ENCODE assay signal across 24 cellular contexts in the genomic region with DNA sequence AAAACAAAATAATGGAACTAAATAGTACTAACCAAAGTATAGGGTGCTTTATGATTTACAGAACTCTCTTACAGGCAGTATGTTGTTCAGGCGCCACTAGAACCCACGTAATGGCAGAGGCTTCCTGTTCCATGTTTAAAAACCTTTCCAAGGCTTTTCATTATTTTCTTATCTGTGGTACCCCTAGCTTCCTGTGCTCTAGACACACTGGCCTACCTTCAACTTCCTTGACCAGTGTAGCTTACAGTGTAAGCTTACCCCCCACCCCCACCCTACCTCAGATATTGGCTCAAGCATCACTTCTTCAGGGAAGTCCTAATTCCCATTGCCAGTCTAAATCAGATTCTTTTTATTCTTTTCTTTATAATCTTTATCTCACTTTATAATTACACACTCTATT. TPM values are rescaled to one million over a fixed set of nuclear protein-coding genes. Genes with fewer than 3 reads are reported as not detected.
DNase-seq lines count a peak whose midpoint lies in the region; ATAC-seq and TF ChIP-seq lines count a peak whose summit lies in the region.
"Had no signal": no experiment of that assay in that cellular context is flagged by ENCODE, and none has a peak within 500 bp of the region (broad histone marks: within the 10 kb centered on the region; RNA-seq: fewer than 3 reads in every experiment).

No MANE protein-coding gene starts in this region.

- ATAC-seq in activated T-helper 17 cell treated with anti-CD3 and anti-CD28 coated beads, Interleukin-2, amount 50 U/mL, for 72 hours (replicated peaks), result no peak
- ATAC-seq in natural killer cell, result no peak
- ATAC-seq in stimulated activated effector memory CD8-positive, alpha-beta T cell treated with anti-CD3 and anti-CD28 coated beads, Interleukin-12 subunit alpha, Interleukin-12 subunit beta, amount 100 ng/mL, for 72 hours, result no peak
- ATAC-seq in Right ventricle myocardium superior (ENCODE audit: poor library complexity), result no peak
- ATAC-seq in HG03139 (IDR thresholded peaks at IDR 0.05; ENCODE audit: unreplicated experiment), result no peak
- ATAC-seq: left colon; naive thymus-derived CD4-positive, alpha-beta T cell; right lobe of liver; stimulated activated naive CD8-positive, alpha-beta T cell treated with anti-CD3 and anti-CD28 coated beads, Interleukin-15, amount 100 ng/mL, for 72 hours had no signal

- DNase-seq in Karpas-422 (no peak), natural killer cell (no peak), erythroblast (lab: John Stamatoyannopoulos, UW) (no peak), Right ventricle myocardium superior (no peak)
- DNase-seq in stimulated activated effector memory CD8-positive, alpha-beta T cell treated with anti-CD3 and anti-CD28 coated beads, Interleukin-12 subunit alpha, Interleukin-12 subunit beta, amount 100 ng/mL, for 72 hours (ENCODE audit: low spot score in 2 of 2), result no peak
- DNase-seq: activated CD4-positive, alpha-beta T cell treated with anti-CD3 and anti-CD28 coated beads, Interleukin-2, amount 10 ng/mL, durations not matched to agents 24 days and 14 days; aorta; CD8-positive, alpha-beta memory T cell; central memory CD4-positive, alpha-beta T cell; GOT3; left colon; MM.1S; naive thymus-derived CD4-positive, alpha-beta T cell; NCI-H1417 treated with DMSO at 0.1 percent for 48 hours; NCI-H510A; posterior cingulate gyrus; right lobe of liver; stimulated activated naive CD8-positive, alpha-beta T cell treated with anti-CD3 and anti-CD28 coated beads, Interleukin-15, amount 100 ng/mL, for 72 hours had no signal

- no peaks in the 10 kb centered on the region for H3K9me3 ChIP-seq in Karpas-422 (ENCODE audit: low read length)
- H3K9me3 ChIP-seq: right lobe of liver, tibial nerve had no signal

- H3K36me3 Mint-ChIP-seq in activated T-helper 17 cell treated with anti-CD3 and anti-CD28 coated beads, Interleukin-2, amount 50 U/mL, for 72 hours (ENCODE audit: low read depth), result peaks cover 41% of the 10 kb centered on the region
- no peaks in the 10 kb centered on the region for H3K36me3 Mint-ChIP-seq in natural killer cell
- H3K36me3 Mint-ChIP-seq in stimulated activated effector memory CD8-positive, alpha-beta T cell treated with anti-CD3 and anti-CD28 coated beads, Interleukin-12 subunit alpha, Interleukin-12 subunit beta, amount 100 ng/mL, for 72 hours, result peaks cover 55% of the 10 kb centered on the region

- no peak overlapping the region for H3K9ac ChIP-seq in Karpas-422 (ENCODE audit: low read length)

- H3K4me3 ChIP-seq in Karpas-422 (ENCODE audit: low read length), result no peak overlapping the region
- H3K4me3 ChIP-seq: right lobe of liver, tibial nerve had no signal

- no peaks in the 10 kb centered on the region for H3K9me3 Mint-ChIP-seq in activated T-helper 17 cell treated with anti-CD3 and anti-CD28 coated beads, Interleukin-2, amount 50 U/mL, for 72 hours
- H3K9me3 Mint-ChIP-seq in natural killer cell, result no peaks in the 10 kb centered on the region
- H3K9me3 Mint-ChIP-seq in stimulated activated effector memory CD8-positive, alpha-beta T cell treated with anti-CD3 and anti-CD28 coated beads, Interleukin-12 subunit alpha, Interleukin-12 subunit beta, amount 100 ng/mL, for 72 hours, result no peaks in the 10 kb centered on the region
- H3K9me3 Mint-ChIP-seq: activated CD4-positive, alpha-beta T cell treated with anti-CD3 and anti-CD28 coated beads, Interleukin-2, amount 10 ng/mL, durations not matched to agents 24 days and 14 days; activated T-helper 2 cell treated with anti-CD3 and anti-CD28 coated beads, Interferon-gamma antibody, Interleukin-2, Interleukin-4, amounts not matched to agents 10 μg/mL and 5 μg/mL and 100 μg/mL, durations not matched to agents 14 hours and 24 hours and 36 hours; CD8-positive, alpha-beta memory T cell; dendritic cell treated with granulocyte-macrophage colony-stimulating factor and Interleukin-4, amounts not matched to agents 40 ng/mL and 50 ng/mL, for 4 days; stimulated activated naive CD8-positive, alpha-beta T cell treated with anti-CD3 and anti-CD28 coated beads, Interleukin-15, amount 100 ng/mL, for 72 hours had no signal

- H3K36me3 ChIP-seq in Karpas-422 (ENCODE audit: insufficient read depth, low read length), result peaks cover 9% of the 10 kb centered on the region; the same call in 1 of the 2 replicates

- no peak overlapping the region for H2AFZ ChIP-seq in Karpas-422 (ENCODE audit: low read length)

- H3K4me1 ChIP-seq in Karpas-422 (ENCODE audit: low read length), result peaks cover 26% of the 10 kb centered on the region

- TF ChIP-seq CTCF in natural killer cell (IDR thresholded peaks at IDR 0.05), result no peak

- peaks cover 8% of the 10 kb centered on the region for H4K20me1 ChIP-seq in Karpas-422 (ENCODE audit: insufficient read depth, low read depth, low read length)

- H3K9me2 ChIP-seq in Karpas-422 (replicated peaks; ENCODE audit: insufficient read depth, low read length), result no peaks in the 10 kb centered on the region

- H3K27ac ChIP-seq in Karpas-422 (ENCODE audit: low read length), result no peak overlapping the region
- H3K27ac ChIP-seq: right lobe of liver had no signal

- H3K4me1 Mint-ChIP-seq in activated T-helper 17 cell treated with anti-CD3 and anti-CD28 coated beads, Interleukin-2, amount 50 U/mL, for 72 hours, result peaks cover 23% of the 10 kb centered on the region
- H3K4me1 Mint-ChIP-seq in natural killer cell, result peaks cover 38 to 54% of the 10 kb centered on the region in 2 donors
- peaks cover 48% of the 10 kb centered on the region for H3K4me1 Mint-ChIP-seq in stimulated activated effector memory CD8-positive, alpha-beta T cell treated with anti-CD3 and anti-CD28 coated beads, Interleukin-12 subunit alpha, Interleukin-12 subunit beta, amount 100 ng/mL, for 72 hours

- intact Hi-C loops in natural killer cell (cut with micrococcal nuclease), result no loop called here
- intact Hi-C loops in Right ventricle myocardium superior (cut with DNase I), result no loop called here

- H3K27me3 Mint-ChIP-seq in activated T-helper 17 cell treated with anti-CD3 and anti-CD28 coated beads, Interleukin-2, amount 50 U/mL, for 72 hours, result no peaks in the 10 kb centered on the region
- no peaks in the 10 kb centered on the region for H3K27me3 Mint-ChIP-seq in natural killer cell (ENCODE audit: low read depth in 2 of 2)
- H3K27me3 Mint-ChIP-seq: activated CD4-positive, alpha-beta T cell treated with anti-CD3 and anti-CD28 coated beads, Interleukin-2, amount 10 ng/mL, durations not matched to agents 24 days and 14 days; activated naive CD8-positive, alpha-beta T cell; CD8-positive, alpha-beta memory T cell; dendritic cell treated with granulocyte-macrophage colony-stimulating factor and Interleukin-4, amounts not matched to agents 40 ng/mL and 50 ng/mL, for 4 days; stimulated activated naive CD8-positive, alpha-beta T cell treated with anti-CD3 and anti-CD28 coated beads, Interleukin-15, amount 100 ng/mL, for 72 hours had no signal

- H3K79me2 ChIP-seq in Karpas-422 (ENCODE audit: low read length), result peaks cover 81% of the 10 kb centered on the region

- H3K4me2 ChIP-seq in Karpas-422 (ENCODE audit: low read depth, low read length, poor library complexity, severe bottlenecking), result peak overlapping the region; percentile 75

- no peak for TF ChIP-seq POLR2A in erythroblast (IDR thresholded peaks at IDR 0.05; ENCODE audit: low read length)

- H3K27ac Mint-ChIP-seq in activated T-helper 17 cell treated with anti-CD3 and anti-CD28 coated beads, Interleukin-2, amount 50 U/mL, for 72 hours, result no peak overlapping the region
- peak overlapping the region; percentile 98 to 100 for H3K27ac Mint-ChIP-seq in natural killer cell
- H3K27ac Mint-ChIP-seq in stimulated activated effector memory CD8-positive, alpha-beta T cell treated with anti-CD3 and anti-CD28 coated beads, Interleukin-12 subunit alpha, Interleukin-12 subunit beta, amount 100 ng/mL, for 72 hours, result peak overlapping the region; percentile 100
- H3K27ac Mint-ChIP-seq: activated CD4-positive, alpha-beta T cell treated with anti-CD3 and anti-CD28 coated beads, Interleukin-2, amount 10 ng/mL, durations not matched to agents 24 days and 14 days; activated naive CD8-positive, alpha-beta T cell; activated T-helper 2 cell treated with anti-CD3 and anti-CD28 coated beads, Interferon-gamma antibody, Interleukin-2, Interleukin-4, amounts not matched to agents 10 μg/mL and 5 μg/mL and 100 μg/mL, durations not matched to agents 14 hours and 24 hours and 36 hours; dendritic cell treated with granulocyte-macrophage colony-stimulating factor and Interleukin-4, amounts not matched to agents 40 ng/mL and 50 ng/mL, for 4 days; stimulated activated naive CD8-positive, alpha-beta T cell treated with anti-CD3 and anti-CD28 coated beads, Interleukin-15, amount 100 ng/mL, for 72 hours had no signal

- no peaks in the 10 kb centered on the region for H3K27me3 ChIP-seq in Karpas-422 (ENCODE audit: low read length)
- H3K27me3 ChIP-seq: right lobe of liver, tibial nerve had no signal

- H3K4me3 Mint-ChIP-seq in activated T-helper 17 cell treated with anti-CD3 and anti-CD28 coated beads, Interleukin-2, amount 50 U/mL, for 72 hours, result peak overlapping the region; percentile 98
- peak overlapping the region; percentile 9 for H3K4me3 Mint-ChIP-seq in natural killer cell
- peak overlapping the region; percentile 98 for H3K4me3 Mint-ChIP-seq in stimulated activated effector memory CD8-positive, alpha-beta T cell treated with anti-CD3 and anti-CD28 coated beads, Interleukin-12 subunit alpha, Interleukin-12 subunit beta, amount 100 ng/mL, for 72 hours
- H3K4me3 Mint-ChIP-seq: activated CD4-positive, alpha-beta T cell treated with anti-CD3 and anti-CD28 coated beads, Interleukin-2, amount 10 ng/mL, durations not matched to agents 24 days and 14 days; dendritic cell treated with granulocyte-macrophage colony-stimulating factor and Interleukin-4, amounts not matched to agents 40 ng/mL and 50 ng/mL, for 4 days; stimulated activated naive CD8-positive, alpha-beta T cell treated with anti-CD3 and anti-CD28 coated beads, Interleukin-15, amount 100 ng/mL, for 72 hours had no signal

RNA-seq across cellular contexts. Expression of gene NR2C2, which starts 2.9 kb away (rescaled TPM):
- 30.0 and 46.8 TPM in 2 replicates for total RNA-seq in Karpas-422 (2014; rRNA removed; shearing (Covaris generic); ENCODE audit: low replicate concordance)
- 10 to 100 TPM; 45.4 to 50.6 TPM for total RNA-seq in activated T-helper 17 cell treated with anti-CD3 and anti-CD28 coated beads, Interleukin-2, amount 50 U/mL, for 72 hours
- total RNA-seq in natural killer cell (10 to 100 TPM; 70.4 to 94.3 (median 81.6) TPM), Right ventricle myocardium superior (25.4 TPM)

Comparison
In these comparisons a context has a peak if more than half of its experiments do, and no peak if none do; other contexts are left out.
1. H3K4me3 Mint-ChIP-seq: peak in every context shown above with its lines; median percentile 98 in activated T-helper 17 cell treated with anti-CD3 and anti-CD28 coated beads, Interleukin-2, amount 50 U/mL, for 72 hours; 98 in stimulated activated effector memory CD8-positive, alpha-beta T cell treated with anti-CD3 and anti-CD28 coated beads, Interleukin-12 subunit alpha, Interleukin-12 subunit beta, amount 100 ng/mL, for 72 hours; 9 in natural killer cell.